In genomic region chr11:1573077-1573846, GRCh38 we compare ENCODE assay signal across 9 cellular contexts. TPM values are rescaled to one million over a fixed set of nuclear protein-coding genes. Genes with fewer than 3 reads are reported as not detected.
A peak's percentile ranks its signal among the peaks of the same experiment; 100 is the strongest.
DNase-seq lines count a peak whose midpoint lies in the region; TF ChIP-seq lines count a peak whose summit lies in the region.
"Had no signal": no experiment of that assay in that cellular context is flagged by ENCODE, and none has a peak within 500 bp of the region (broad histone marks: within the 10 kb centered on the region; RNA-seq: fewer than 3 reads in every experiment).

No MANE protein-coding gene starts in this region.

- TF ChIP-seq CTCF in HEK293 (tag by site-specific recombination; IDR thresholded peaks at IDR 0.05) (no peak), prostate gland (IDR thresholded peaks at IDR 0.05) (no peak)

- POLR2A ChIA-PET in HEK293 (lab: Yijun Ruan, JAX) = interaction anchor here (1.3 to 2.7 kb wide), 3 partner anchors 9 to 32 kb away, joined by 3 to 24 read pairs (median 5); no protein-coding TSS in a partner anchor

- peaks cover 3% of the 10 kb centered on the region for H3K9me3 Mint-ChIP-seq in T-helper 2 cell treated with Interferon-gamma antibody and Interleukin-4, amounts not matched to agents 5 μg/mL and 100 μg/mL, for 36 hours

- H3K9me3 ChIP-seq in HEK293 (ENCODE audit: control insufficient read depth, insufficient read depth, low read depth, low read length) (no peaks in the 10 kb centered on the region), esophagus (ENCODE audit: control insufficient read depth in 2 of 2, insufficient read depth in 1 of 2, low read depth in 1 of 2, low read length in 1 of 2) (peaks cover 0 to 2% of the 10 kb centered on the region in 2 donors), prostate gland (no peaks in the 10 kb centered on the region)

- intact Hi-C loops in prostate gland (cut with DNase I) = no loop called here

- WGBS in esophagus, 2 donors = 3 to 4% methylated on average over 34 to 35 of the region's 35 CpGs
- 6% methylated on average over 33 of the region's 35 CpGs for WGBS in prostate gland

- no peak overlapping the region for H3K27ac Mint-ChIP-seq in T-helper 2 cell treated with Interferon-gamma antibody and Interleukin-4, amounts not matched to agents 5 μg/mL and 100 μg/mL, for 36 hours

- peaks cover 32% of the 10 kb centered on the region for H3K27me3 Mint-ChIP-seq in T-helper 2 cell treated with Interferon-gamma antibody and Interleukin-4, amounts not matched to agents 5 μg/mL and 100 μg/mL, for 36 hours (ENCODE audit: low read depth)

- TF ChIP-seq POLR2A in prostate gland (IDR thresholded peaks at IDR 0.05) = no peak

- H3K36me3 Mint-ChIP-seq in T-helper 2 cell treated with Interferon-gamma antibody and Interleukin-4, amounts not matched to agents 5 μg/mL and 100 μg/mL, for 36 hours (ENCODE audit: low read depth) = no peaks in the 10 kb centered on the region

- H3K4me3 ChIP-seq in HEK293 (ENCODE audit: low read depth, low read length) = peak overlapping the region; percentile 75
- H3K4me3 ChIP-seq in esophagus (ENCODE audit: low read depth in 1 of 2, low read length in 2 of 2) = peak overlapping the region; percentile 35 to 51
- H3K4me3 ChIP-seq in prostate gland = peak overlapping the region; percentile 38 to 60

- H3K4me1 Mint-ChIP-seq in T-helper 2 cell treated with Interferon-gamma antibody and Interleukin-4, amounts not matched to agents 5 μg/mL and 100 μg/mL, for 36 hours (ENCODE audit: low read depth) = no peaks in the 10 kb centered on the region

- H3K36me3 ChIP-seq in HEK293 (ENCODE audit: control insufficient read depth in 2 of 2, insufficient read depth in 1 of 2, low read length in 2 of 2) (peaks cover 0 to 6% of the 10 kb centered on the region in 2 experiments; a peak in 1 of 3 replicates), esophagus (ENCODE audit: control insufficient read depth in 2 of 2, insufficient read depth in 2 of 2, low read length in 1 of 2) (no peaks in the 10 kb centered on the region), prostate gland (no peaks in the 10 kb centered on the region)

- no peak for DNase-seq in T-helper 2 cell treated with Interferon-gamma antibody and Interleukin-4, amounts not matched to agents 5 μg/mL and 100 μg/mL, for 36 hours (ENCODE audit: low spot score)
- DNase-seq in prostate gland (ENCODE audit: low spot score) (no peak), NCI-H524 treated with DMSO at 0.1 percent for 48 hours (lab: John Stamatoyannopoulos, UW) (no peak), SW 1271 (lab: John Stamatoyannopoulos, UW) (no peak), AG20443 (ENCODE audit: low spot score) (no peak), dermis blood vessel endothelial cell (no peak)

- no peaks in the 10 kb centered on the region; the same call in 1 of the 2 replicates for H3K4me1 ChIP-seq in HEK293 (ENCODE audit: control insufficient read depth, insufficient read depth, low read length)
- H3K4me1 ChIP-seq in esophagus (ENCODE audit: control insufficient read depth in 2 of 2, insufficient read depth in 2 of 2, low read length in 1 of 2) = peaks cover 7 to 9% of the 10 kb centered on the region in 2 donors
- H3K4me1 ChIP-seq in prostate gland (replicated peaks) = peaks cover 9% of the 10 kb centered on the region

- H3K27ac ChIP-seq in HEK293 (ENCODE audit: extremely low read depth, low read depth, low read length) = no peak overlapping the region
- H3K27ac ChIP-seq in esophagus (ENCODE audit: low read depth in 2 of 2, low read length in 1 of 2) = peak overlapping the region; percentile 27 to 46
- H3K27ac ChIP-seq in prostate gland = peak overlapping the region; percentile 68 to 72

- H3K27me3 ChIP-seq in esophagus (ENCODE audit: control insufficient read depth in 1 of 2, insufficient read depth in 2 of 2, low read length in 2 of 2) = peaks cover 0 to 2% of the 10 kb centered on the region in 2 donors
- no peaks in the 10 kb centered on the region for H3K27me3 ChIP-seq in prostate gland (replicated peaks; ENCODE audit: insufficient read depth)

- H3K4me3 Mint-ChIP-seq in T-helper 2 cell treated with Interferon-gamma antibody and Interleukin-4, amounts not matched to agents 5 μg/mL and 100 μg/mL, for 36 hours = peak overlapping the region; percentile 32

- CTCF ChIA-PET in HEK293 (lab: Yijun Ruan, JAX) = interaction anchor here (1.2 to 3.4 kb wide), 9 partner anchors 9 to 59 kb away, joined by 3 to 138 read pairs (median 10); no protein-coding TSS in a partner anchor

TF ChIP-seq in HEK293, 187 proteins besides CTCF, POLR2A, EP300 and RAD21 (continues in another document):
- TF ChIP-seq PRDM1 (tag by site-specific recombination; IDR thresholded peaks at IDR 0.05) (no peak), ZFP37 (tag by site-specific recombination; IDR thresholded peaks at IDR 0.05) (no peak), ZNF776 (tag by site-specific recombination; IDR thresholded peaks at IDR 0.05; ENCODE audit: borderline replicate concordance) (no peak), ZNF600 (tag by site-specific recombination; IDR thresholded peaks at IDR 0.05) (peak; percentile 65), ZNF555 (tag by site-specific recombination; conservative IDR thresholded peaks at IDR 0.05) (no peak), AEBP2 (tag by site-specific recombination; IDR thresholded peaks at IDR 0.05; ENCODE audit: borderline replicate concordance) (no peak), ZNF214 (tag by site-specific recombination; IDR thresholded peaks at IDR 0.05; ENCODE audit: borderline replicate concordance) (no peak), ZNF558 (tag by site-specific recombination; IDR thresholded peaks at IDR 0.05) (no peak), ZNF274 (IDR thresholded peaks at IDR 0.05; ENCODE audit: low read length) (no peak), ZNF274 (tag by site-specific recombination; IDR thresholded peaks at IDR 0.05; ENCODE audit: borderline replicate concordance) (no peak), GLIS2 (tag by site-specific recombination; IDR thresholded peaks at IDR 0.05) (0 out of 2 replicates have a peak, but pooled peaks have one; percentile 19), ZXDB (tag by site-specific recombination; IDR thresholded peaks at IDR 0.05) (no peak), ZNF548 (tag by site-specific recombination; IDR thresholded peaks at IDR 0.05) (no peak), HOXA7 (CRISPR knock-in tag; IDR thresholded peaks at IDR 0.05; ENCODE audit: borderline replicate concordance) (no peak), KLF16 (tag by site-specific recombination; IDR thresholded peaks at IDR 0.05) (no peak), PATZ1 (tag by site-specific recombination; IDR thresholded peaks at IDR 0.05) (peak; percentile 84), ZNF2 (tag by site-specific recombination; IDR thresholded peaks at IDR 0.05) (no peak), ZNF501 (tag by site-specific recombination; IDR thresholded peaks at IDR 0.05) (no peak), WT1 (tag by site-specific recombination; IDR thresholded peaks at IDR 0.05) (no peak), ZNF596 (tag by site-specific recombination; IDR thresholded peaks at IDR 0.05) (no peak)

RNA-seq across cellular contexts. Expression of gene DUSP8, which starts 1.2 kb away (rescaled TPM):
- under 1 TPM; 0.69 to 0.84 TPM for polyA plus RNA-seq in esophagus
- total RNA-seq in prostate gland (10 to 100 TPM in 1 of 2 donors, 1 to 10 TPM in 1; 8.8 to 17.2 TPM), dermis blood vessel endothelial cell (0.37 and 1.2 TPM in 2 replicates)
- total RNA-seq: LHCN-M2 had no signal

RNA-seq across cellular contexts. Expression of gene KRTAP5-1, which starts 11.8 kb away (rescaled TPM):
- polyA plus RNA-seq in esophagus = not detected
- total RNA-seq in prostate gland (not detected), dermis blood vessel endothelial cell (not detected in 2 replicates)
- total RNA-seq: LHCN-M2 had no signal

RNA-seq across cellular contexts. Expression of gene KRTAP5-2, which starts 24.8 kb away (rescaled TPM):
- not detected for polyA plus RNA-seq in esophagus
- total RNA-seq in prostate gland (not detected), dermis blood vessel endothelial cell (not detected in 2 replicates)
- total RNA-seq: LHCN-M2 had no signal

RNA-seq across cellular contexts. Expression of gene KRTAP5-3, which starts 35.0 kb away (rescaled TPM):
- not detected for polyA plus RNA-seq in esophagus
- total RNA-seq in prostate gland (not detected), dermis blood vessel endothelial cell (not detected in 2 replicates)
- total RNA-seq: LHCN-M2 had no signal

RNA-seq across cellular contexts. Expression of gene KRTAP5-4, which starts 48.7 kb away (rescaled TPM):
- polyA plus RNA-seq in esophagus = not detected
- total RNA-seq in prostate gland = not detected
- total RNA-seq in dermis blood vessel endothelial cell = not detected in 2 replicates
- total RNA-seq: LHCN-M2 had no signal
